ENCODE assay signal across 18 cellular contexts in the genomic region with DNA sequence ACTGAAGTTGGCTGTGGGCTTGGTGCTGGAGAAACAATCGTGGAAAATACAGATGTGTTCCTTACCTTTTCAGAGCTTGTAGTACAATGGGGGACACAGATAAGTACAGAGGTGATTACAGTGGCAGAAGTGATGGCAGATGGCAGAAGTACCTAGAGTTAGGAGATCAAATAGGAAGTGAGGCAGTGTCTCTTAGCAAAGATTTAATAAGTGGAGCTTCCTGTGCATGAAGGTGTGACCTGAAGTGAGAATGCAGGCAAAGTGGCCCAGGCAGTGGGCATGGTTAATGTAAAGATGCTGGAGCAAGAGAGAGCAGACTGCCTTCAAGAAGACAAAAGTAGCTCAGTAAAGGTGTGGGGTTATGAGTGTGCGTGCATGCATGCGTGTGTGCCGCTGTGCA. TPM values are rescaled to one million over a fixed set of nuclear protein-coding genes. Genes with fewer than 3 reads are reported as not detected.
A peak's percentile ranks its signal among the peaks of the same experiment; 100 is the strongest.
DNase-seq lines count a peak whose midpoint lies in the region; ATAC-seq, FAIRE-seq and TF ChIP-seq lines count a peak whose summit lies in the region.
"Had no signal": no experiment of that assay in that cellular context is flagged by ENCODE, and none has a peak within 500 bp of the region (broad histone marks: within the 10 kb centered on the region; RNA-seq: fewer than 3 reads in every experiment).

No MANE protein-coding gene starts in this region.

- no peak overlapping the region for H2BK120ac ChIP-seq in IMR-90 (ENCODE audit: low read depth, low read length)

- BruUV-seq in IMR-90 (replicated peaks; lab: Mats Ljungman, UMichigan) = no TSS peak

- H3K18ac ChIP-seq in IMR-90 (ENCODE audit: low read depth, low read length) = no peak overlapping the region

- no peak overlapping the region for H2BK5ac ChIP-seq in IMR-90 (ENCODE audit: low read depth, low read length, poor library complexity, severe bottlenecking)

- no peaks in the 10 kb centered on the region for H4K20me1 ChIP-seq in IMR-90 (ENCODE audit: insufficient read depth, low read length)

- no peak for TF ChIP-seq POLR2A in IMR-90 (IDR thresholded peaks at IDR 0.05; ENCODE audit: low read depth, low read length)

- H2AFZ ChIP-seq in IMR-90 (replicated peaks; ENCODE audit: low read length, poor library complexity) = no peak overlapping the region

- no peak for TF ChIP-seq CTCF in IMR-90 (conservative IDR thresholded peaks at IDR 0.05; ENCODE audit: low read depth, low read length)

- H3K79me1 ChIP-seq in IMR-90 (ENCODE audit: low read depth in 1 of 2, low read length in 2 of 2) = no peaks in the 10 kb centered on the region

- no peak overlapping the region for H3K4me3 ChIP-seq in IMR-90 (ENCODE audit: insufficient read depth, low read depth, low read length)
- no peak overlapping the region for H3K4me3 ChIP-seq in aorta (ENCODE audit: low read length in 2 of 2)

- no peak overlapping the region for H3K14ac ChIP-seq in IMR-90 (replicated peaks; ENCODE audit: low read depth, low read length)

- dilution Hi-C loops in IMR-90 (cut with HindIII; ENCODE audit: low sequenced_read_pairs, unreplicated experiment) = no loop called here

- CTCF ChIA-PET in IMR-90 (lab: Yijun Ruan, JAX) = no interaction called here

- H3K9me1 ChIP-seq in IMR-90 (ENCODE audit: insufficient read depth, low read length) = no peaks in the 10 kb centered on the region

- H3K4me1 ChIP-seq in IMR-90 (ENCODE audit: control insufficient read depth, insufficient read depth, low read length) (no peaks in the 10 kb centered on the region), aorta (ENCODE audit: control insufficient read depth in 1 of 2, insufficient read depth in 2 of 2, low read length in 2 of 2) (peaks cover 0 to 2% of the 10 kb centered on the region in 2 donors)

- H4K5ac ChIP-seq in IMR-90 (ENCODE audit: low read depth, low read length) = no peak overlapping the region

- H2AK9ac ChIP-seq in IMR-90 (replicated peaks; ENCODE audit: low read depth, low read length, poor library complexity) = peak overlapping the region; percentile 9

- no peak overlapping the region for H3K56ac ChIP-seq in IMR-90 (ENCODE audit: extremely low read depth, insufficient read depth, low read length)

- H2BK20ac ChIP-seq in IMR-90 (ENCODE audit: low read depth, low read length) = no peak overlapping the region

- no peak overlapping the region for H3K9ac ChIP-seq in IMR-90 (ENCODE audit: low read depth, low read length)

- H4K91ac ChIP-seq in IMR-90 (ENCODE audit: insufficient read depth, low read depth, low read length) = no peak overlapping the region

- no peaks in the 10 kb centered on the region for H3K27me3 ChIP-seq in IMR-90 (ENCODE audit: control insufficient read depth, insufficient read depth, low read length)
- no peaks in the 10 kb centered on the region for H3K27me3 ChIP-seq in aorta (ENCODE audit: control insufficient read depth in 1 of 2, insufficient read depth in 2 of 2, low read length in 1 of 2)

- TF ChIP-seq RAD21 in IMR-90 (IDR thresholded peaks at IDR 0.05; ENCODE audit: low read length) = no peak

- POLR2A ChIA-PET in IMR-90 (lab: Charles Lee; ENCODE audit: unreplicated experiment) = no interaction called here

- H3K23ac ChIP-seq in IMR-90 (ENCODE audit: low read depth, low read length) = no peak overlapping the region

- H3K27ac ChIP-seq in IMR-90 (ENCODE audit: insufficient read depth, low read length) (no peak overlapping the region), aorta (ENCODE audit: low read depth in 1 of 2, low read length in 2 of 2) (no peak overlapping the region)

- H4K8ac ChIP-seq in IMR-90 (ENCODE audit: low read depth in 2 of 2, low read length in 2 of 2) = no peak overlapping the region

- H3K4me2 ChIP-seq in IMR-90 (ENCODE audit: low read depth, low read length) = no peak overlapping the region

- no peak overlapping the region for H2BK15ac ChIP-seq in IMR-90 (ENCODE audit: low read depth, low read length)

- intact Hi-C loops in IMR-90 (cut with micrococcal nuclease) (no loop called here), aorta (cut with DNase I) (no loop called here), head of caudate nucleus (cut with DNase I) (no loop called here)

- no peak overlapping the region for H2AK5ac ChIP-seq in IMR-90 (ENCODE audit: low read depth, low read length)

- DNase-seq in GM18507 (ENCODE audit: extremely low spot score, insufficient read length, low read depth) (no peak), IMR-90 (no peak), SIG-M5 (lab: John Stamatoyannopoulos, UW) (no peak), aorta (no peak), head of caudate nucleus (no peak)
- DNase-seq: ACHN, DMS79, NCI-H1417 treated with DMSO at 0.1 percent for 48 hours, NCI-H187 treated with DMSO at 0.1 percent for 48 hours, NCI-H446, PC-3, RPMI8226 had no signal

- H3K9me3 ChIP-seq in IMR-90 (ENCODE audit: control insufficient read depth, insufficient read depth, low read length) = no peaks in the 10 kb centered on the region
- H3K9me3 ChIP-seq in aorta (ENCODE audit: control insufficient read depth, low read length) = no peaks in the 10 kb centered on the region

- FAIRE-seq in GM18507 (lab: Jason Lieb, UNC) = peak; percentile 73
- FAIRE-seq in islet of Langerhans (lab: Jason Lieb, UNC) = peak; percentile 17
- FAIRE-seq: H54 had no signal

- H3K36me3 ChIP-seq in IMR-90 (ENCODE audit: control insufficient read depth, insufficient read depth, low read length) = no peaks in the 10 kb centered on the region
- H3K36me3 ChIP-seq in aorta (ENCODE audit: control insufficient read depth in 1 of 2, insufficient read depth in 2 of 2, low read length in 1 of 2) = peaks cover 2 to 4% of the 10 kb centered on the region in 2 donors

- H3K4ac ChIP-seq in IMR-90 (ENCODE audit: low read depth, low read length) = no peak overlapping the region

- ATAC-seq in GM18520 (IDR thresholded peaks at IDR 0.05; ENCODE audit: unreplicated experiment) (peak; percentile 49), IMR-90 (ENCODE audit: low read depth) (no peak), aorta (ENCODE audit: low FRiP score) (no peak)
- ATAC-seq: PC-3 had no signal

- in situ Hi-C loops in IMR-90 (cut with MboI; ENCODE audit: low sequenced_read_pairs) = no loop called here

- WGBS in IMR-90 (ENCODE audit: extremely low coverage in 2 of 2, insufficient read length in 1 of 2), 2 experiments = 14% methylated on average over 1 of the region's 4 CpGs; no CpG with 5 or more reads in 1 of the 2 experiments
- 93 to 97% methylated on average over 4 of the region's 4 CpGs for WGBS in aorta, 2 donors

TF ChIP-seq in IMR-90, 13 proteins besides CTCF, POLR2A, EP300 and RAD21:
- no peak for TF ChIP-seq RFX5 (IDR thresholded peaks at IDR 0.05; ENCODE audit: low read depth, low read length)
- no peak for TF ChIP-seq CEBPB (IDR thresholded peaks at IDR 0.05; ENCODE audit: low read depth, low read length)
- no peak for TF ChIP-seq RCOR1 (IDR thresholded peaks at IDR 0.05; ENCODE audit: insufficient replicate concordance, low read length)
- TF ChIP-seq SMC3 (IDR thresholded peaks at IDR 0.05; ENCODE audit: low read depth, low read length) = no peak
- no peak for TF ChIP-seq CHD1 (IDR thresholded peaks at IDR 0.05; ENCODE audit: low read depth, low read length)
- TF ChIP-seq, protein P1, sequence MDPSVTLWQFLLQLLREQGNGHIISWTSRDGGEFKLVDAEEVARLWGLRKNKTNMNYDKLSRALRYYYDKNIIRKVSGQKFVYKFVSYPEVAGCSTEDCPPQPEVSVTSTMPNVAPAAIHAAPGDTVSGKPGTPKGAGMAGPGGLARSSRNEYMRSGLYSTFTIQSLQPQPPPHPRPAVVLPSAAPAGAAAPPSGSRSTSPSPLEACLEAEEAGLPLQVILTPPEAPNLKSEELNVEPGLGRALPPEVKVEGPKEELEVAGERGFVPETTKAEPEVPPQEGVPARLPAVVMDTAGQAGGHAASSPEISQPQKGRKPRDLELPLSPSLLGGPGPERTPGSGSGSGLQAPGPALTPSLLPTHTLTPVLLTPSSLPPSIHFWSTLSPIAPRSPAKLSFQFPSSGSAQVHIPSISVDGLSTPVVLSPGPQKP (IDR thresholded peaks at IDR 0.05; ENCODE audit: borderline replicate concordance, low read depth, low read length) = no peak
- TF ChIP-seq MXI1 (IDR thresholded peaks at IDR 0.05; ENCODE audit: borderline replicate concordance, low read depth, low read length) = no peak
- TF ChIP-seq BHLHE40 (IDR thresholded peaks at IDR 0.05; ENCODE audit: low read depth, low read length) = no peak
- no peak for TF ChIP-seq MAZ (IDR thresholded peaks at IDR 0.05; ENCODE audit: borderline replicate concordance, low read depth, low read length)
- no peak for TF ChIP-seq MAFK (IDR thresholded peaks at IDR 0.05; ENCODE audit: low read depth, low read length)
- TF ChIP-seq, protein P2, sequence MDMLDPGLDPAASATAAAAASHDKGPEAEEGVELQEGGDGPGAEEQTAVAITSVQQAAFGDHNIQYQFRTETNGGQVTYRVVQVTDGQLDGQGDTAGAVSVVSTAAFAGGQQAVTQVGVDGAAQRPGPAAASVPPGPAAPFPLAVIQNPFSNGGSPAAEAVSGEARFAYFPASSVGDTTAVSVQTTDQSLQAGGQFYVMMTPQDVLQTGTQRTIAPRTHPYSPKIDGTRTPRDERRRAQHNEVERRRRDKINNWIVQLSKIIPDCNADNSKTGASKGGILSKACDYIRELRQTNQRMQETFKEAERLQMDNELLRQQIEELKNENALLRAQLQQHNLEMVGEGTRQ (IDR thresholded peaks at IDR 0.05; ENCODE audit: low read depth, low read length) = no peak
- no peak for TF ChIP-seq FOS (IDR thresholded peaks at IDR 0.05; ENCODE audit: low read depth, low read length)
- no peak for TF ChIP-seq NFE2L2 (IDR thresholded peaks at IDR 0.05; ENCODE audit: low read depth, low read length)

RNA-seq across cellular contexts. Expression of a gene that starts 16.0 kb away (rescaled TPM):
- total RNA-seq in IMR-90 (2012; rRNA removed) (0.54 and 1.1 TPM in 2 replicates), aorta (10 to 100 TPM; 23.3 to 42.0 TPM)
- polyA plus RNA-seq in IMR-90 (2012; rRNA removed) (0.17 and 0.36 TPM in 2 replicates), aorta (10 to 100 TPM in 1 of 2 donors, 1 to 10 TPM in 1; 7.0 to 18.8 TPM)
- 0.04 and 0.05 TPM in 2 replicates for polyA plus RNA-seq in IMR-90 (2012; cell fraction: cytosol; rRNA removed)
- polyA plus RNA-seq in IMR-90 (2012; cell fraction: nucleus; rRNA removed; ENCODE audit: low replicate concordance) = 0.05 and 0.73 TPM in 2 replicates
- total RNA-seq: HT-29; M059J; T-helper 1 cell treated with Interleukin-12 subunit alpha and Interleukin-12 subunit beta and Interleukin-4 antibody, amounts not matched to agents 30 ng/mL and 1 ng/mL, for 36 hours had no signal

Comparison
In these comparisons a context has a peak if more than half of its experiments do, and no peak if none do; other contexts are left out.
1. RNA of a gene that starts 16.0 kb away (total RNA-seq): 23.3 to 42.0 TPM in aorta; 0.54 to 1.1 TPM in IMR-90; every median in the first group is over 10 times any median in the second.